In the genomic region with DNA sequence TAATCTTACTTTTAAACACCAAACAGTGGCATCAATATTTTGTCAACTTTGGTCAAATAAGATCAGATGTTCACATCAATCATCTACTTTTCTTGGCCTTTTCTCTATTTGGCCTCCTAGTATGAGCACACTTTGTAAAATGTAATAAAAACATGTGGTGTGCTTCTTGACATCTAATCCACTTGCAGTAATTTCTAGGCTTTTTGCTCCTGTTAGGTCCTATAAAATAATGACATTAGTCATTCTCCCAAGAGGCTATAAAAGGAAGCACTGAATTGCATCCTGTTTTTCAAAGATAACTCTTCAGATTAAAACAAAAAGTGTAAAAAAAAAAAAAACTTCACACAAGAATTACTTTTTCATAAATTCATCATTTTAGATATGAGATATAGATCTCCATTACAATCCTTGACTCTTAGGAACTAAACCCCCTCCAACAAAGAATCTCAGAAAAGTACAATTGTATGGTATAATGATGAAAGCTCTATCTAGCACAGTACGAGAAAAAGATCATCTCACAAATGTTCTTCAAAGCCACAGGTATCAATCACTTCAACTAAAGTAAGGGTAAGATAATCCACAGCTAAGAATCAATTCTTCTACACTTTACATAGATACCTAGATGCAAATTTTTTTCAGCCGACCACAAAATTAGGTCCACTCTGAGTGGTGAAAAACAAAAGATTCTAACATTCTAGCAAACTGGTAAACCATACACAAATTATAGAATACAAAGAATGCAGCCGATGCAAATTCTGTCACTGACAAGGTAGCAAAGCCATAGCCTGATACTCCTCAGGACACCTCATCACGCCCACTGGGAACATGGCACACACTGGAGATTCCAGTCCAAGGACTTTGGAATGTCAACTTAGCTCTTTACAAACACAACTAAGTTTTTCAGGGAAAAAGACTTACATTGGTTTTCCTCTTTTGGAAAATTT, we compare ENCODE assay signal across 1 cellular context.
TF ChIP-seq lines count a peak whose summit lies in the region.

No MANE protein-coding gene starts in this region.

TF ChIP-seq in HEK293, 187 proteins besides CTCF, POLR2A, EP300 and RAD21 (continued from another document):
- TF ChIP-seq ATF2 (tag by site-specific recombination; IDR thresholded peaks at IDR 0.05; ENCODE audit: low read depth) (no peak), WT1 (tag by site-specific recombination; IDR thresholded peaks at IDR 0.05) (no peak), ZBTB1 (tag by site-specific recombination; IDR thresholded peaks at IDR 0.05) (peak; percentile 59; the same call in 1 of the 2 replicates), ZNF473 (tag by site-specific recombination; IDR thresholded peaks at IDR 0.05) (no peak), ZNF155 (tag by site-specific recombination; IDR thresholded peaks at IDR 0.05) (no peak), ZNF133 (tag by site-specific recombination; IDR thresholded peaks at IDR 0.05) (no peak), FEZF1 (tag by site-specific recombination; IDR thresholded peaks at IDR 0.05) (peak; percentile 93), ZNF624 (tag by site-specific recombination; IDR thresholded peaks at IDR 0.05) (no peak), ZNF366 (tag by site-specific recombination; conservative IDR thresholded peaks at IDR 0.05) (0 out of 2 replicates have a peak, but pooled peaks have one; percentile 42), MZF1 (tag by site-specific recombination; IDR thresholded peaks at IDR 0.05; ENCODE audit: borderline replicate concordance) (no peak), ZNF223 (tag by site-specific recombination; IDR thresholded peaks at IDR 0.05) (no peak), ZNF48 (tag by site-specific recombination; IDR thresholded peaks at IDR 0.05) (no peak), ZNF792 (tag by site-specific recombination; IDR thresholded peaks at IDR 0.05) (no peak), ZNF658 (tag by site-specific recombination; IDR thresholded peaks at IDR 0.05) (no peak), ZNF157 (tag by site-specific recombination; IDR thresholded peaks at IDR 0.05) (no peak), ZNF302 (tag by site-specific recombination; IDR thresholded peaks at IDR 0.05; ENCODE audit: low read depth) (no peak), ZNF561 (tag by site-specific recombination; IDR thresholded peaks at IDR 0.05; ENCODE audit: borderline replicate concordance) (no peak), ZNF837 (tag by site-specific recombination; IDR thresholded peaks at IDR 0.05) (no peak), ZNF18 (tag by site-specific recombination; IDR thresholded peaks at IDR 0.05) (peak; percentile 56; the same call in 1 of the 2 replicates), ZNF335 (tag by site-specific recombination; conservative IDR thresholded peaks at IDR 0.05) (peak; percentile 42), KLF1 (tag by site-specific recombination; IDR thresholded peaks at IDR 0.05) (no peak), ZNF350 (tag by site-specific recombination; IDR thresholded peaks at IDR 0.05) (no peak), IKZF3 (tag by site-specific recombination; IDR thresholded peaks at IDR 0.05) (peak; percentile 70), ZNF248 (tag by site-specific recombination; IDR thresholded peaks at IDR 0.05) (no peak), GLI4 (tag by site-specific recombination; IDR thresholded peaks at IDR 0.05) (no peak), ZNF639 (tag by site-specific recombination; IDR thresholded peaks at IDR 0.05) (no peak), ZNF514 (tag by site-specific recombination; IDR thresholded peaks at IDR 0.05) (no peak), ZFP41 (tag by site-specific recombination; IDR thresholded peaks at IDR 0.05; ENCODE audit: borderline replicate concordance) (no peak), ZNF777 (tag by site-specific recombination; IDR thresholded peaks at IDR 0.05; ENCODE audit: borderline replicate concordance) (no peak), ZNF202 (tag by site-specific recombination; IDR thresholded peaks at IDR 0.05; ENCODE audit: borderline replicate concordance) (no peak), SP3 (tag by site-specific recombination; IDR thresholded peaks at IDR 0.05) (no peak), ZFHX2 (tag by site-specific recombination; conservative IDR thresholded peaks at IDR 0.05) (0 out of 2 replicates have a peak, but pooled peaks have one; percentile 23), ZSCAN30 (tag by site-specific recombination; IDR thresholded peaks at IDR 0.05) (peak; percentile 38; the same call in 1 of the 2 replicates)
- TF ChIP-seq, protein P1, sequence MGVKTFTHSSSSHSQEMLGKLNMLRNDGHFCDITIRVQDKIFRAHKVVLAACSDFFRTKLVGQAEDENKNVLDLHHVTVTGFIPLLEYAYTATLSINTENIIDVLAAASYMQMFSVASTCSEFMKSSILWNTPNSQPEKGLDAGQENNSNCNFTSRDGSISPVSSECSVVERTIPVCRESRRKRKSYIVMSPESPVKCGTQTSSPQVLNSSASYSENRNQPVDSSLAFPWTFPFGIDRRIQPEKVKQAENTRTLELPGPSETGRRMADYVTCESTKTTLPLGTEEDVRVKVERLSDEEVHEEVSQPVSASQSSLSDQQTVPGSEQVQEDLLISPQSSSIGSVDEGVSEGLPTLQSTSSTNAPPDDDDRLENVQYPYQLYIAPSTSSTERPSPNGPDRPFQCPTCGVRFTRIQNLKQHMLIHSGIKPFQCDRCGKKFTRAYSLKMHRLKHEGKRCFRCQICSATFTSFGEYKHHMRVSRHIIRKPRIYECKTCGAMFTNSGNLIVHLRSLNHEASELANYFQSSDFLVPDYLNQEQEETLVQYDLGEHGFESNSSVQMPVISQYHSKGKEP (tag by site-specific recombination; IDR thresholded peaks at IDR 0.05), result peak; percentile 31; the same call in 1 of the 2 replicates
- TF ChIP-seq, protein P2, sequence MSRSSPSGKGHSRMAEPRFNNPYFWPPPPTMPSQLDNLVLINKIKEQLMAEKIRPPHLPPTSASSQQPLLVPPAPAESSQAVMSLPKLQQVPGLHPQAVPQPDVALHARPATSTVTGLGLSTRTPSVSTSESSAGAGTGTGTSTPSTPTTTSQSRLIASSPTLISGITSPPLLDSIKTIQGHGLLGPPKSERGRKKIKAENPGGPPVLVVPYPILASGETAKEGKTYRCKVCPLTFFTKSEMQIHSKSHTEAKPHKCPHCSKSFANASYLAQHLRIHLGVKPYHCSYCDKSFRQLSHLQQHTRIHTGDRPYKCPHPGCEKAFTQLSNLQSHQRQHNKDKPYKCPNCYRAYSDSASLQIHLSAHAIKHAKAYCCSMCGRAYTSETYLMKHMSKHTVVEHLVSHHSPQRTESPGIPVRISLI (tag by site-specific recombination; IDR thresholded peaks at IDR 0.05), result 0 out of 2 replicates have a peak, but pooled peaks have one; percentile 24
TF ChIP-seq in HEK293: peak in this region for 18.
